10 cellular contexts compared by ENCODE assay signal in the genomic region with DNA sequence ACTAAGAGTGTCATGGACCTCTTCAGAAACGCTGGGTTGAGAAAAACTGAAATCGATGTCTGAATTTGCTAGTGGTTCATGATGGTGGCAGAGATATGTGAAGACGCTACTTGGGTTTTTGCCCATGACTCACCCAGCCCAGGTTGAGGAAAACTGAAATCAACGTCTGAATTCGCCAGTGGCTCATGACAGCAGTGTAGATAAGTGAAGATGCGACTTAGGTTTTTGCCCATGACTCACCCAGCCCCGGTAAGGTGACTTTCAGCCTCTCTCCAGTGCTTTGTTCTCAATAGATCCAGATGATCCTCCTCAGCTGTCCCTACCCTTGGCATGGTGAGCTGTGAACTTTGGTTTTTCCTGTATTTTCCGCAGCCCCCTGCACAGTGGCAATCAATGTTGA.
DNase-seq lines count a peak whose midpoint lies in the region; ATAC-seq, FAIRE-seq and TF ChIP-seq lines count a peak whose summit lies in the region.
"Had no signal": no experiment of that assay in that cellular context is flagged by ENCODE, and none has a peak within 500 bp of the region (broad histone marks: within the 10 kb centered on the region; RNA-seq: fewer than 3 reads in every experiment).

No MANE protein-coding gene starts in this region.

- no peak overlapping the region for H3K4me2 ChIP-seq in GM12878 (ENCODE audit: control insufficient read depth, insufficient read depth)

- H3K27me3 ChIP-seq in GM12878 (replicated peaks in 1 of 2; ENCODE audit: control insufficient read depth in 2 of 2, insufficient read depth in 2 of 2, low read length in 1 of 2), result no peaks in the 10 kb centered on the region
- H3K27me3 ChIP-seq: cardiac muscle cell had no signal

- no peaks in the 10 kb centered on the region for H3K36me3 ChIP-seq in GM12878 (ENCODE audit: control insufficient read depth in 2 of 2, insufficient read depth in 2 of 2, low read length in 1 of 2)
- H3K36me3 ChIP-seq: cardiac muscle cell had no signal

- DNase-seq in stimulated activated naive CD4-positive, alpha-beta T cell treated with Interleukin-2 at 50 U/mL for 16 hours (lab: John Stamatoyannopoulos, UW), result peak; percentile 27
- DNase-seq in stimulated activated naive CD4-positive, alpha-beta T cell (lab: John Stamatoyannopoulos, UW), result no peak
- DNase-seq in GM12878 (ENCODE audit: low read depth, low spot score) (peak; percentile 81), SHP77 treated with DMSO at 0.1 percent for 48 hours (lab: John Stamatoyannopoulos, UW) (no peak), NCI-H2171 treated with DMSO at 0.1 percent for 48 hours (lab: John Stamatoyannopoulos, UW) (no peak)
- DNase-seq: NCI-H2081 treated with DMSO at 0.1 percent for 48 hours had no signal

- CTCF ChIA-PET in GM12878 (lab: Yijun Ruan, JAX), result interaction anchor here (0.6 to 1.2 kb wide), 5 partner anchors 9 to 112 kb away, joined by 3 to 7 read pairs (median 3); no protein-coding TSS in a partner anchor

- peaks cover 43% of the 10 kb centered on the region for H3K4me1 ChIP-seq in GM12878 (ENCODE audit: control insufficient read depth, insufficient read depth, low read length)

- H3K9ac ChIP-seq in GM12878 (ENCODE audit: control insufficient read depth, insufficient read depth, low read length), result no peak overlapping the region

- peak; percentile 34 for ATAC-seq in HG03565 (IDR thresholded peaks at IDR 0.05; ENCODE audit: unreplicated experiment)
- peak; percentile 64 for ATAC-seq in GM12878
- ATAC-seq in HG03139 (IDR thresholded peaks at IDR 0.05; ENCODE audit: unreplicated experiment), result no peak
- no peak for ATAC-seq in GM19324 (IDR thresholded peaks at IDR 0.05; ENCODE audit: low FRiP score, unreplicated experiment)

- no peak for TF ChIP-seq RAD21 in GM12878 (IDR thresholded peaks at IDR 0.05; ENCODE audit: insufficient read depth, low read depth, low read length)

- TF ChIP-seq EP300 in GM12878 (IDR thresholded peaks at IDR 0.05; ENCODE audit: borderline replicate concordance in 1 of 2, control insufficient read depth in 1 of 2, low read depth in 2 of 2, low read length in 2 of 2), result no peak

- H4K20me1 ChIP-seq in GM12878 (ENCODE audit: control insufficient read depth, insufficient read depth), result no peaks in the 10 kb centered on the region

- 1% methylated on average over 8 of the region's 8 CpGs for WGBS in GM12878 (ENCODE audit: insufficient coverage, insufficient replicate concordance, low lambda C conversion rate, missing lambda C conversion rate)

- no peak for TF ChIP-seq CTCF in GM12878 (IDR thresholded peaks at IDR 0.05 in 2 of 3, conservative IDR thresholded peaks at IDR 0.05 in 1 of 3; ENCODE audit: control insufficient read depth in 2 of 3, extremely low read depth in 1 of 3, insufficient read depth in 1 of 3, low read depth in 3 of 3, low read length in 3 of 3)

- POLR2A ChIA-PET in GM12878 (lab: Charles Lee), result interaction anchor here (0.6 kb wide), 1 partner anchor 870 kb away, joined by 3 read pairs; no protein-coding TSS in a partner anchor

- TF ChIP-seq POLR2A in GM12878 (IDR thresholded peaks at IDR 0.05; ENCODE audit: low read depth, low read length), result no peak

- BruUV-seq in GM12878 (replicated peaks; lab: Mats Ljungman, UMichigan), result no TSS peak

- peak overlapping the region; percentile 37; the same call in 1 of the 2 replicates for H3K27ac ChIP-seq in GM12878 (ENCODE audit: control insufficient read depth, insufficient read depth)
- H3K27ac ChIP-seq: cardiac muscle cell had no signal

- H2AFZ ChIP-seq in GM12878 (ENCODE audit: control insufficient read depth, low read depth, low read length), result peak overlapping the region; percentile 24

- no peak for FAIRE-seq in GM12878 (lab: Jason Lieb, UNC)

- RAD21 ChIA-PET in GM12878 (lab: Charles Lee; ENCODE audit: unreplicated experiment), result interaction anchor here (0.6 to 1.4 kb wide), 4 partner anchors 10 to 1882 kb away, joined by 3 to 5 read pairs (median 3); no protein-coding TSS in a partner anchor

- intact Hi-C loops in GM12878 (cut with micrococcal nuclease; ENCODE audit: unreplicated experiment), result loop anchor here (10.0 kb wide), 1 partner anchor 261 kb away; no protein-coding TSS in a partner anchor

- H3K79me2 ChIP-seq in GM12878 (ENCODE audit: control insufficient read depth, insufficient read depth, low read length), result no peaks in the 10 kb centered on the region

- H3K4me3 ChIP-seq in GM12878, result no peak overlapping the region
- H3K4me3 ChIP-seq: cardiac muscle cell had no signal

- H3K9me3 ChIP-seq in GM12878 (replicated peaks; ENCODE audit: control insufficient read depth, insufficient read depth, low read length), result peaks cover 8% of the 10 kb centered on the region; the same call in 2 of the 3 replicates

- in situ Hi-C loops in GM12878 (cut with MboI), result no loop called here

- SMC1A ChIA-PET in GM12878 (lab: Charles Lee; ENCODE audit: uncharacterized antibody, unreplicated experiment), result interaction anchor here (0.7 to 1.3 kb wide), 5 partner anchors 34 to 238 kb away, joined by 3 to 4 read pairs (median 3); no protein-coding TSS in a partner anchor

TF ChIP-seq in GM12878, 131 proteins besides CTCF, POLR2A, EP300 and RAD21:
- TF ChIP-seq EED (IDR thresholded peaks at IDR 0.05; ENCODE audit: low read depth) (peak; percentile 53; the same call in 1 of the 2 replicates), JUNB (IDR thresholded peaks at IDR 0.05) (peak; percentile 53; the same call in 1 of the 2 replicates), ZNF24 (IDR thresholded peaks at IDR 0.05) (no peak)

Comparison
In these comparisons a context has a peak if more than half of its experiments do, and no peak if none do; other contexts are left out.
1. DNase-seq: peak in stimulated activated naive CD4-positive, alpha-beta T cell treated with Interleukin-2 at 50 U/mL for 16 hours (single experiment) and GM12878 (single experiment); none in stimulated activated naive CD4-positive, alpha-beta T cell (0 of 6), SHP77 treated with DMSO at 0.1 percent for 48 hours (single experiment) and NCI-H2171 treated with DMSO at 0.1 percent for 48 hours (single experiment).
2. ATAC-seq: peak in HG03565 (single experiment) and GM12878 (single experiment); none in HG03139 (single experiment) and GM19324 (single experiment).